10 cellular contexts compared by ENCODE assay signal in the genomic region with DNA sequence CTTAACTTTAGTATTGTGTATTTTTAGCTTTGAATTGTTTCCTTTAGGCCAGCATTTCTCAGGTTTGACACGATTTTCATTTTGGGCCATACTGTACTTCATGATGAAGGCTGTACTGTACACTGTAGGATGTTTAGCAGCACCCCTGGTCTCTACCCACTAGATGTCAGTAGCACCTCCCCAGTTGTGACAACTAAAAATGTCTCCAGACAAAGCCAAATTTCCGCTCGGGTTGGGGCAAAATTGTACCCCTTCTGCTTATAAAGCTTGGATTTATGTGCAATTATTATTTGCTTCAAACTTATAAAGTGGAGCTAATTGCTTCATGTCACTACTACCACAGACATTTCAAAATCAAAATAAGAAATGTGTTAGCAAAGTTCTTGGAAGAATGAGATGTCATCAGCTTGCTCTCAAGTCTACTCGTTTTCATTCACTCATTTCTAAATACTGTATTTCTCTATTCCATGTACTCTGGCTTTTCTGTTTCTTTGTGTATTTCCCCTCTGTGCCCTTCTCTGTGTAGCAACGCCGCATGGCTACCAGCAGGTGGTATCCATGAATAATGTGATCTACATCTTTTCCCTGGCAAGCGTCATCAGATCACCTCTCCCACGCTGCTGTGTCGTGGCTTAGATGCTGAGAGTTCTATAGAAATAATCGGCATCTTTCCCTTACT.
A peak's percentile ranks its signal among the peaks of the same experiment; 100 is the strongest.
DNase-seq lines count a peak whose midpoint lies in the region; ATAC-seq and TF ChIP-seq lines count a peak whose summit lies in the region.
"Had no signal": no experiment of that assay in that cellular context is flagged by ENCODE, and none has a peak within 500 bp of the region (broad histone marks: within the 10 kb centered on the region; RNA-seq: fewer than 3 reads in every experiment).

No MANE protein-coding gene starts in this region.

- H3K4me1 Mint-ChIP-seq in nephron progenitor cell = peaks cover 5% of the 10 kb centered on the region
- H3K4me1 Mint-ChIP-seq: activated naive CD4-positive, alpha-beta T cell treated with anti-CD3 and anti-CD28 coated beads, Interleukin-2, amount 50 U/mL, for 24 hours had no signal

- TF ChIP-seq CTCF in astrocyte of the spinal cord (IDR thresholded peaks at IDR 0.05; ENCODE audit: low read depth, low read length) (peak; percentile 52), nephron progenitor cell (IDR thresholded peaks at IDR 0.05) (peak; percentile 38)

- in situ Hi-C loops in astrocyte of the spinal cord (cut with HindIII; ENCODE audit: low sequenced_read_pairs) = no loop called here

- H3K36me3 Mint-ChIP-seq in nephron progenitor cell (ENCODE audit: low read depth) = no peaks in the 10 kb centered on the region
- H3K36me3 Mint-ChIP-seq: activated naive CD4-positive, alpha-beta T cell treated with anti-CD3 and anti-CD28 coated beads, Interleukin-2, amount 50 U/mL, for 24 hours had no signal

- no peak for ATAC-seq in GM21367 (IDR thresholded peaks at IDR 0.05; ENCODE audit: unreplicated experiment)

- no peaks in the 10 kb centered on the region for H3K27me3 Mint-ChIP-seq in nephron progenitor cell (ENCODE audit: low read depth, poor library complexity)

- no peak overlapping the region for H3K4me3 ChIP-seq in astrocyte of the spinal cord (ENCODE audit: low read depth, low read length)
- H3K4me3 ChIP-seq: BLaER1 treated with 17β-estradiol and CSF1 and Interleukin-3, amounts not matched to agents 10 nM and 100 nM had no signal

- no peak overlapping the region for H3K27ac Mint-ChIP-seq in nephron progenitor cell
- H3K27ac Mint-ChIP-seq: activated naive CD4-positive, alpha-beta T cell treated with anti-CD3 and anti-CD28 coated beads, Interleukin-2, amount 50 U/mL, for 24 hours had no signal

- DNase-seq in NCI-H1105 treated with DMSO at 0.1 percent for 48 hours (lab: John Stamatoyannopoulos, UW) (peak; percentile 35), NCI-H1105 (lab: John Stamatoyannopoulos, UW) (no peak), NCI-H1417 treated with DMSO at 0.1 percent for 48 hours (lab: John Stamatoyannopoulos, UW) (peak; percentile 9), astrocyte of the spinal cord (ENCODE audit: low read depth, low spot score) (peak; percentile 29), nephron progenitor cell (peak; percentile 18), foreskin melanocyte (no peak), NCI-H187 (lab: John Stamatoyannopoulos, UW) (no peak)

- H3K9me3 Mint-ChIP-seq in nephron progenitor cell = no peaks in the 10 kb centered on the region
- H3K9me3 Mint-ChIP-seq: activated naive CD4-positive, alpha-beta T cell treated with anti-CD3 and anti-CD28 coated beads, Interleukin-2, amount 50 U/mL, for 24 hours had no signal

- peak overlapping the region; percentile 31 for H3K4me3 Mint-ChIP-seq in nephron progenitor cell
- H3K4me3 Mint-ChIP-seq: activated naive CD4-positive, alpha-beta T cell treated with anti-CD3 and anti-CD28 coated beads, Interleukin-2, amount 50 U/mL, for 24 hours had no signal

Comparison
In these comparisons a context has a peak if more than half of its experiments do, and no peak if none do; other contexts are left out.
1. DNase-seq: peak in NCI-H1105 treated with DMSO at 0.1 percent for 48 hours (single experiment), NCI-H1417 treated with DMSO at 0.1 percent for 48 hours (single experiment), astrocyte of the spinal cord (single experiment) and nephron progenitor cell (single experiment); none in NCI-H1105 (single experiment), foreskin melanocyte (single experiment) and NCI-H187 (0 of 2).